19 cellular contexts compared by ENCODE assay signal in the genomic region with DNA sequence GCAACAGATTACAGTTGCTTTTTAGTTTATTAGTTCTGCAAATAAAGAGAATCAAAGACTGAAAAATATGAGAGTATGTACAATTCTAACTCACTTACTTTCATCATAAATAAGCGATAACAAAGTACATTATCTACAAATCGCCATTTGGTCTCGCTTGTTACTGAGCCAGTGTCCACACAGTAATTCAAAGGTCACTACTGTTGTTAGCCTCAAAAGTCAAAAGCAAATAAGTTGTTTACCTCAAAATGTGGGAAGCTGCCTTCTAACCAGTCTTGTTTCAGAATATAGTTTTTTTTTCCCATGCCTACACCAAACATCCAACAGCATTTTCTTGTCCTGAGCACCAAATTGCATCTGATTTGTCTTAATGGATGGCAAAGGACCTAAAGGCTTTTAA.
DNase-seq lines count a peak whose midpoint lies in the region; ATAC-seq and TF ChIP-seq lines count a peak whose summit lies in the region.
"Had no signal": no experiment of that assay in that cellular context is flagged by ENCODE, and none has a peak within 500 bp of the region (broad histone marks: within the 10 kb centered on the region; RNA-seq: fewer than 3 reads in every experiment).

No MANE protein-coding gene starts in this region.

- POLR2A ChIA-PET in A673 (lab: Charles Lee; ENCODE audit: low non-redundant PET): no interaction called here

- no peaks in the 10 kb centered on the region for H3K79me2 ChIP-seq in hepatocyte

- TF ChIP-seq POLR2A in right lobe of liver (IDR thresholded peaks at IDR 0.05) (no peak), vagina (IDR thresholded peaks at IDR 0.05) (no peak)

- H3K9me3 Mint-ChIP-seq in HFFc6: no peaks in the 10 kb centered on the region
- H3K9me3 Mint-ChIP-seq: CD4-positive, CD25-positive, alpha-beta regulatory T cell; CD8-positive, alpha-beta T cell had no signal

- no peaks in the 10 kb centered on the region for H3K4me1 ChIP-seq in hepatocyte (ENCODE audit: insufficient read depth)
- peaks cover 0 to 13% (median 6%) of the 10 kb centered on the region in 4 donors for H3K4me1 ChIP-seq in right lobe of liver
- no peaks in the 10 kb centered on the region for H3K4me1 ChIP-seq in vagina
- no peaks in the 10 kb centered on the region for H3K4me1 ChIP-seq in A673 (ENCODE audit: insufficient read depth, low read length, poor library complexity, severe bottlenecking)
- H3K4me1 ChIP-seq: BLaER1 had no signal

- H3K27me3 Mint-ChIP-seq in HFFc6 (ENCODE audit: insufficient read depth): peaks cover 2% of the 10 kb centered on the region
- H3K27me3 Mint-ChIP-seq: B cell had no signal

- H3K36me3 ChIP-seq in hepatocyte (replicated peaks; ENCODE audit: insufficient read depth, low read depth) (no peaks in the 10 kb centered on the region), right lobe of liver (no peaks in the 10 kb centered on the region), vagina (no peaks in the 10 kb centered on the region), A673 (ENCODE audit: insufficient read depth, low read length, poor library complexity, severe bottlenecking) (no peaks in the 10 kb centered on the region)

- peak overlapping the region; percentile 28 for H3K4me2 ChIP-seq in hepatocyte
- H3K4me2 ChIP-seq: BLaER1 had no signal

- no peak overlapping the region for H3K27ac ChIP-seq in hepatocyte
- peak overlapping the region in 2 of 3 donors; percentile 65 to 88 for H3K27ac ChIP-seq in right lobe of liver
- no peak overlapping the region for H3K27ac ChIP-seq in vagina
- H3K27ac ChIP-seq in substantia nigra (ENCODE audit: low read depth, low read length, poor library complexity, severe bottlenecking): no peak overlapping the region
- H3K27ac ChIP-seq in A673 (ENCODE audit: low read depth, low read length, poor library complexity, severe bottlenecking): no peak overlapping the region
- H3K27ac ChIP-seq: BLaER1, C4-2B, GM23248 had no signal

- H3K9me3 ChIP-seq in hepatocyte (ENCODE audit: low read depth) (no peaks in the 10 kb centered on the region), right lobe of liver (no peaks in the 10 kb centered on the region), vagina (no peaks in the 10 kb centered on the region), A673 (ENCODE audit: low read depth, low read length, poor library complexity, severe bottlenecking) (no peaks in the 10 kb centered on the region)
- H3K9me3 ChIP-seq: Caco-2 had no signal

- no peaks in the 10 kb centered on the region for H3K9me2 ChIP-seq in hepatocyte (replicated peaks; ENCODE audit: insufficient read depth)

- 61% methylated on average over 3 of the region's 3 CpGs for WGBS in hepatocyte (ENCODE audit: low lambda C conversion rate, missing lambda C conversion rate)
- 23% methylated on average over 3 of the region's 3 CpGs for WGBS in right lobe of liver (ENCODE audit: insufficient coverage, low coverage, low lambda C conversion rate, missing lambda C conversion rate)

- H4K20me1 ChIP-seq in hepatocyte (ENCODE audit: insufficient read depth, poor library complexity, severe bottlenecking): no peaks in the 10 kb centered on the region
- H4K20me1 ChIP-seq: BLaER1 had no signal

- CTCF ChIA-PET in A673 (lab: Charles Lee): no interaction called here

- ATAC-seq in left lobe of liver (peak; percentile 93), right lobe of liver (peak; percentile 94 to 97 (median 96))
- ATAC-seq: CD8-positive, alpha-beta T cell had no signal

- H3K4me3 ChIP-seq in hepatocyte (no peak overlapping the region), right lobe of liver (no peak overlapping the region), vagina (no peak overlapping the region), A673 (ENCODE audit: low read depth, low read length, poor library complexity, severe bottlenecking) (no peak overlapping the region)
- H3K4me3 ChIP-seq: BLaER1, GM23248 had no signal

- no peak overlapping the region for H3K4me3 Mint-ChIP-seq in HFFc6
- H3K4me3 Mint-ChIP-seq: B cell; CD4-positive, CD25-positive, alpha-beta regulatory T cell; CD8-positive, alpha-beta T cell had no signal

- no peak overlapping the region for H2AFZ ChIP-seq in hepatocyte
- H2AFZ ChIP-seq: GM23248 had no signal

- no peaks in the 10 kb centered on the region for H3K36me3 Mint-ChIP-seq in HFFc6 (ENCODE audit: low read depth)
- H3K36me3 Mint-ChIP-seq: CD4-positive, CD25-positive, alpha-beta regulatory T cell; CD8-positive, alpha-beta T cell had no signal

- H3K27ac Mint-ChIP-seq in HFFc6: no peak overlapping the region
- H3K27ac Mint-ChIP-seq: B cell; CD4-positive, CD25-positive, alpha-beta regulatory T cell; CD8-positive, alpha-beta T cell had no signal

- DNase-seq in NCI-H69 (lab: John Stamatoyannopoulos, UW) (peak; percentile 40), hepatocyte (ENCODE audit: low spot score) (no peak), left lobe of liver (ENCODE audit: low spot score) (no peak), right lobe of liver (no peak), HFFc6 (no peak), vagina (ENCODE audit: extremely low spot score in 2 of 2) (no peak), substantia nigra (lab: John Stamatoyannopoulos, UW) (no peak), A673 (ENCODE audit: low spot score) (no peak)
- DNase-seq: Caco-2; CD4-positive, CD25-positive, alpha-beta regulatory T cell; CD8-positive, alpha-beta T cell; DMS153; DND-41; GM23248; H7; HCEC 1CT had no signal

- H3K27me3 ChIP-seq in hepatocyte: no peaks in the 10 kb centered on the region
- no peaks in the 10 kb centered on the region for H3K27me3 ChIP-seq in right lobe of liver
- H3K27me3 ChIP-seq in vagina: no peaks in the 10 kb centered on the region
- no peaks in the 10 kb centered on the region for H3K27me3 ChIP-seq in A673 (replicated peaks; ENCODE audit: insufficient read depth, low read depth, low read length, poor library complexity)
- H3K27me3 ChIP-seq: BLaER1 had no signal

- intact Hi-C loops in right lobe of liver (cut with DNase I): no loop called here
- intact Hi-C loops in vagina (cut with DNase I): no loop called here
- intact Hi-C loops in A673 (cut with micrococcal nuclease; ENCODE audit: unreplicated experiment): no loop called here

- peaks cover 6% of the 10 kb centered on the region; the same call in 1 of the 2 replicates for H3K4me1 Mint-ChIP-seq in HFFc6 (ENCODE audit: low read depth)
- H3K4me1 Mint-ChIP-seq: B cell; CD4-positive, CD25-positive, alpha-beta regulatory T cell had no signal

- no TSS peak for BruUV-seq in A673 (replicated peaks; lab: Mats Ljungman, UMichigan)

- TF ChIP-seq CTCF in hepatocyte (IDR thresholded peaks at IDR 0.05; ENCODE audit: poor library complexity) (no peak), right lobe of liver (IDR thresholded peaks at IDR 0.05) (no peak), HFFc6 (IDR thresholded peaks at IDR 0.05) (no peak), vagina (IDR thresholded peaks at IDR 0.05) (no peak), A673 (conservative IDR thresholded peaks at IDR 0.05; ENCODE audit: low read depth, low read length) (no peak)

Comparison
In these comparisons a context has a peak if more than half of its experiments do, and no peak if none do; other contexts are left out.
1. H3K27ac ChIP-seq: peak in right lobe of liver (2 of 3); none in hepatocyte (single experiment), vagina (single experiment), substantia nigra (single experiment) and A673 (single experiment).